Comparison of ENCODE assay signal across 1 cellular context in the genomic region with DNA sequence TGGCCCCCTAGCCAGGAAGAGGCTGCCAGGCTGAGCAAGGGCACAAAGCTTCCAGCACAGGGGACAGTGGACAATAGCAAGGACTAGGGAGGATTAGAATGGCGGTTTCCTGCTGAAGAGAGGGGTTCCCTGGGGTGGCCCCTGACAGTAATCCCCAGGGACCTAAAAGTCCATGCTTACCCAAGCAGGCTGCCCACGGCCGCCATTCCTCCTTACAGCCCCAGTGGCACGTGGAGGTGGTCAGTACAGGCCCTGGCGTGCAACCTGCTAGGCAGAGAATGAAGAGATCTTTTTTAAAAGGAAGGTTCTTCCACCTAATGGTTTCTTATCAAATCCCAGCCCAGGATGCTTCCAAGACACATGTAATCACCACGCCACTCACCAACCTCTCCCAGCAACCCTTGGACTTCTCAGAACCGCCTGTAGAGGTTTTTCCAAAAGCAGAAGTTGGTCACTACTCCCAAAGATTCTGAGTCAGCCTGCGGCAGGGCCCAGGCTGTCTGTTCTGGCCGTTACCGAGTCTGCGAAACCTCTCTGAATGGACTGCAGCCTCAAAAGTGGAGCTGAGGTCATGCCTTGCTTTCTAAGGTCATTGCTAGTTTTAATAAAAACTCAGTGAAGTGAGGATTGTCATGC.
TF ChIP-seq lines count a peak whose summit lies in the region.

No MANE protein-coding gene starts in this region.

TF ChIP-seq in GM12878, 131 proteins besides CTCF, POLR2A, EP300 and RAD21:
- TF ChIP-seq SREBF1 (IDR thresholded peaks at IDR 0.05; ENCODE audit: low read length) (no peak), TCF12 (IDR thresholded peaks at IDR 0.05; ENCODE audit: low read depth, low read length) (no peak), TBL1XR1 (IDR thresholded peaks at IDR 0.05; ENCODE audit: low read depth, low read length) (no peak), BACH1 (IDR thresholded peaks at IDR 0.05; ENCODE audit: borderline replicate concordance) (no peak), RELA (IDR thresholded peaks at IDR 0.05; ENCODE audit: borderline replicate concordance, partially characterized antibody) (no peak), FOXK2 (IDR thresholded peaks at IDR 0.05) (no peak), MTA3 (IDR thresholded peaks at IDR 0.05; ENCODE audit: borderline replicate concordance, low read length) (no peak), SPI1 (IDR thresholded peaks at IDR 0.05; ENCODE audit: borderline replicate concordance, insufficient read depth, low read depth, low read length) (no peak)
